Comparison of ENCODE assay signal across 29 cellular contexts in genomic region chr4:164924670-164925238, GRCh38. TPM values are rescaled to one million over a fixed set of nuclear protein-coding genes. Genes with fewer than 3 reads are reported as not detected.
DNase-seq lines count a peak whose midpoint lies in the region; ATAC-seq, FAIRE-seq and TF ChIP-seq lines count a peak whose summit lies in the region.
"Had no signal": no experiment of that assay in that cellular context is flagged by ENCODE, and none has a peak within 500 bp of the region (broad histone marks: within the 10 kb centered on the region; RNA-seq: fewer than 3 reads in every experiment).

No MANE protein-coding gene starts in this region.

- no peaks in the 10 kb centered on the region for H4K20me1 ChIP-seq in astrocyte (ENCODE audit: insufficient read depth, low read length)

- no peaks in the 10 kb centered on the region for H3K27me3 Mint-ChIP-seq in astrocyte (ENCODE audit: low read depth, unreplicated experiment)
- H3K27me3 Mint-ChIP-seq in activated naive CD8-positive, alpha-beta T cell treated with anti-CD3 and anti-CD28 coated beads, Interleukin-2, amount 50 U/mL, for 24 hours, result peaks cover 2% of the 10 kb centered on the region
- H3K27me3 Mint-ChIP-seq: activated CD4-positive, alpha-beta T cell treated with anti-CD3 and anti-CD28 coated beads, Interleukin-2, amount 10 ng/mL, durations not matched to agents 7 days and 5 days; activated CD8-positive, alpha-beta memory T cell treated with anti-CD3 and anti-CD28 coated beads, Interleukin-2, amount 10 ng/mL, durations not matched to agents 7 days and 5 days; dendritic cell treated with granulocyte-macrophage colony-stimulating factor and Interleukin-4, amounts not matched to agents 40 ng/mL and 50 ng/mL, for 4 days; type B pancreatic cell had no signal

- no peak overlapping the region for H3K4me3 Mint-ChIP-seq in astrocyte (ENCODE audit: unreplicated experiment)
- no peak overlapping the region for H3K4me3 Mint-ChIP-seq in activated naive CD8-positive, alpha-beta T cell treated with anti-CD3 and anti-CD28 coated beads, Interleukin-2, amount 50 U/mL, for 24 hours
- H3K4me3 Mint-ChIP-seq: activated CD4-positive, alpha-beta T cell treated with anti-CD3 and anti-CD28 coated beads, Interleukin-2, amount 10 ng/mL, durations not matched to agents 7 days and 5 days; activated CD8-positive, alpha-beta memory T cell treated with anti-CD3 and anti-CD28 coated beads, Interleukin-2, amount 10 ng/mL, durations not matched to agents 7 days and 5 days; activated naive CD4-positive, alpha-beta T cell treated with anti-CD3 and anti-CD28 coated beads for 36 hours; activated T-cell treated with anti-CD3 and anti-CD28 coated beads, Interleukin-2, amount 50 U/mL, for 72 hours; dendritic cell treated with granulocyte-macrophage colony-stimulating factor and Interleukin-4, amounts not matched to agents 40 ng/mL and 50 ng/mL, for 4 days; H9; natural killer cell treated with Interleukin-12 subunit alpha and Interleukin-12 subunit beta and Interleukin-15 and Interleukin-18, amount 100 ng/mL, for 72 hours; type B pancreatic cell had no signal

- H3K27me3 ChIP-seq in astrocyte (ENCODE audit: insufficient read depth, low read length), result no peaks in the 10 kb centered on the region
- H3K27me3 ChIP-seq: cardiac muscle cell had no signal

- H3K9me3 Mint-ChIP-seq in astrocyte (ENCODE audit: unreplicated experiment), result no peaks in the 10 kb centered on the region
- H3K9me3 Mint-ChIP-seq in activated naive CD8-positive, alpha-beta T cell treated with anti-CD3 and anti-CD28 coated beads, Interleukin-2, amount 50 U/mL, for 24 hours, result no peaks in the 10 kb centered on the region
- H3K9me3 Mint-ChIP-seq: activated naive CD4-positive, alpha-beta T cell treated with anti-CD3 and anti-CD28 coated beads for 36 hours; H9; natural killer cell treated with Interleukin-12 subunit alpha and Interleukin-12 subunit beta and Interleukin-15 and Interleukin-18, amount 100 ng/mL, for 72 hours had no signal

- H3K9me3 ChIP-seq in astrocyte (ENCODE audit: insufficient read depth, low read depth, low read length), result peaks cover 2% of the 10 kb centered on the region

- H3K36me3 ChIP-seq in astrocyte (ENCODE audit: insufficient read depth, low read length), result no peaks in the 10 kb centered on the region
- H3K36me3 ChIP-seq: cardiac muscle cell had no signal

- peak overlapping the region; percentile 72 for H3K27ac Mint-ChIP-seq in astrocyte (ENCODE audit: unreplicated experiment)
- no peak overlapping the region for H3K27ac Mint-ChIP-seq in activated naive CD8-positive, alpha-beta T cell treated with anti-CD3 and anti-CD28 coated beads, Interleukin-2, amount 50 U/mL, for 24 hours
- H3K27ac Mint-ChIP-seq: activated CD4-positive, alpha-beta T cell treated with anti-CD3 and anti-CD28 coated beads, Interleukin-2, amount 10 ng/mL, durations not matched to agents 7 days and 5 days; activated CD8-positive, alpha-beta memory T cell treated with anti-CD3 and anti-CD28 coated beads, Interleukin-2, amount 10 ng/mL, durations not matched to agents 7 days and 5 days; activated naive CD4-positive, alpha-beta T cell treated with anti-CD3 and anti-CD28 coated beads for 36 hours; activated T-cell treated with anti-CD3 and anti-CD28 coated beads, Interleukin-2, amount 50 U/mL, for 72 hours; dendritic cell treated with granulocyte-macrophage colony-stimulating factor and Interleukin-4, amounts not matched to agents 40 ng/mL and 50 ng/mL, for 4 days; H9; natural killer cell treated with Interleukin-12 subunit alpha and Interleukin-12 subunit beta and Interleukin-15 and Interleukin-18, amount 100 ng/mL, for 72 hours; type B pancreatic cell had no signal

- TF ChIP-seq POLR2A in GM18505 (IDR thresholded peaks at IDR 0.05; ENCODE audit: borderline replicate concordance, extremely low read depth, insufficient read depth, insufficient read length), result no peak

- TF ChIP-seq CTCF in astrocyte (IDR thresholded peaks at IDR 0.05; ENCODE audit: insufficient read depth, low read depth, low read length), result no peak
- no peak for TF ChIP-seq CTCF in GM20000 (IDR thresholded peaks at IDR 0.05; ENCODE audit: extremely low read depth, missing control alignments)

- no peak overlapping the region for H3K4me3 ChIP-seq in astrocyte (ENCODE audit: insufficient read depth, low read depth, low read length)
- H3K4me3 ChIP-seq: cardiac muscle cell, skin epidermis had no signal

- no peak overlapping the region for H3K4me2 ChIP-seq in astrocyte (ENCODE audit: low read length)

- peaks cover 11% of the 10 kb centered on the region for H3K4me1 Mint-ChIP-seq in astrocyte (ENCODE audit: low read depth, unreplicated experiment)
- H3K4me1 Mint-ChIP-seq in activated naive CD8-positive, alpha-beta T cell treated with anti-CD3 and anti-CD28 coated beads, Interleukin-2, amount 50 U/mL, for 24 hours, result no peaks in the 10 kb centered on the region
- H3K4me1 Mint-ChIP-seq: activated CD4-positive, alpha-beta T cell treated with anti-CD3 and anti-CD28 coated beads, Interleukin-2, amount 10 ng/mL, durations not matched to agents 7 days and 5 days; activated CD8-positive, alpha-beta memory T cell treated with anti-CD3 and anti-CD28 coated beads, Interleukin-2, amount 10 ng/mL, durations not matched to agents 7 days and 5 days; H9 had no signal

- no peak for FAIRE-seq in astrocyte (lab: Jason Lieb, UNC)
- FAIRE-seq: endometrium, keratinocyte had no signal

- no peak for DNase-seq in astrocyte (ENCODE audit: low read depth)
- no peak for DNase-seq in foreskin melanocyte
- DNase-seq in GM20000 (ENCODE audit: low spot score), result no peak
- no peak for DNase-seq in activated naive CD8-positive, alpha-beta T cell treated with anti-CD3 and anti-CD28 coated beads, Interleukin-2, amount 50 U/mL, for 24 hours
- DNase-seq: activated CD4-positive, alpha-beta T cell treated with anti-CD3 and anti-CD28 coated beads, Interleukin-2, amount 10 ng/mL, durations not matched to agents 7 days and 5 days; activated CD8-positive, alpha-beta memory T cell treated with anti-CD3 and anti-CD28 coated beads, Interleukin-2, amount 10 ng/mL, durations not matched to agents 7 days and 5 days; activated naive CD4-positive, alpha-beta T cell treated with anti-CD3 and anti-CD28 coated beads for 36 hours; activated T-cell treated with anti-CD3 and anti-CD28 coated beads, Interleukin-2, amount 50 U/mL, for 72 hours; DMS 273 treated with DMSO at 0.1 percent for 48 hours; H9; midbrain; NCI-H1092 treated with DMSO at 0.1 percent for 48 hours; NCI-H2029; NCI-H69; T1000 had no signal

- H3K36me3 Mint-ChIP-seq in astrocyte (ENCODE audit: low read depth, unreplicated experiment), result no peaks in the 10 kb centered on the region
- no peaks in the 10 kb centered on the region for H3K36me3 Mint-ChIP-seq in activated naive CD8-positive, alpha-beta T cell treated with anti-CD3 and anti-CD28 coated beads, Interleukin-2, amount 50 U/mL, for 24 hours (ENCODE audit: low read depth)
- H3K36me3 Mint-ChIP-seq: activated CD8-positive, alpha-beta memory T cell treated with anti-CD3 and anti-CD28 coated beads, Interleukin-2, amount 10 ng/mL, durations not matched to agents 7 days and 5 days; natural killer cell treated with Interleukin-12 subunit alpha and Interleukin-12 subunit beta and Interleukin-15 and Interleukin-18, amount 100 ng/mL, for 72 hours; type B pancreatic cell had no signal

- H3K79me2 ChIP-seq in astrocyte (ENCODE audit: insufficient read depth, low read length), result no peaks in the 10 kb centered on the region

- no peaks in the 10 kb centered on the region for H3K4me1 ChIP-seq in astrocyte (ENCODE audit: insufficient read depth, low read length)

- ATAC-seq in GM18520 (IDR thresholded peaks at IDR 0.05; ENCODE audit: unreplicated experiment), result peak; percentile 45
- peak; percentile 83 for ATAC-seq in GM21423 (IDR thresholded peaks at IDR 0.05; ENCODE audit: unreplicated experiment)
- ATAC-seq in HG03354 (IDR thresholded peaks at IDR 0.05; ENCODE audit: poor library complexity, severe bottlenecking, unreplicated experiment), result peak; percentile 70
- no peak for ATAC-seq in GM18505 (IDR thresholded peaks at IDR 0.05; ENCODE audit: unreplicated experiment)
- ATAC-seq in activated naive CD8-positive, alpha-beta T cell treated with anti-CD3 and anti-CD28 coated beads, Interleukin-2, amount 50 U/mL, for 24 hours, result no peak
- ATAC-seq: activated CD8-positive, alpha-beta memory T cell treated with anti-CD3 and anti-CD28 coated beads, Interleukin-2, amount 10 ng/mL, durations not matched to agents 7 days and 5 days; activated T-cell treated with anti-CD3 and anti-CD28 coated beads, Interleukin-2, amount 50 U/mL, for 72 hours; natural killer cell treated with Interleukin-12 subunit alpha and Interleukin-12 subunit beta and Interleukin-15 and Interleukin-18, amount 100 ng/mL, for 72 hours had no signal

- no peak overlapping the region for H3K27ac ChIP-seq in astrocyte (ENCODE audit: low read depth, low read length)
- H3K27ac ChIP-seq: cardiac muscle cell, skin epidermis had no signal

- H3K9ac ChIP-seq in astrocyte (ENCODE audit: low read length), result no peak overlapping the region

- H2AFZ ChIP-seq in astrocyte (ENCODE audit: low read depth, low read length), result no peak overlapping the region

RNA-seq across cellular contexts. Expression of gene APELA, which starts 47.8 kb away (rescaled TPM):
- total RNA-seq in astrocyte, result 0.30 and 0.89 TPM in 2 replicates
- total RNA-seq: activated CD4-positive, alpha-beta T cell treated with anti-CD3 and anti-CD28 coated beads, Interleukin-2, amount 10 ng/mL, durations not matched to agents 7 days and 5 days; activated CD8-positive, alpha-beta memory T cell treated with anti-CD3 and anti-CD28 coated beads, Interleukin-2, amount 10 ng/mL, durations not matched to agents 7 days and 5 days; activated naive CD4-positive, alpha-beta T cell treated with anti-CD3 and anti-CD28 coated beads for 36 hours; activated T-cell treated with anti-CD3 and anti-CD28 coated beads, Interleukin-2, amount 50 U/mL, for 72 hours; fibroblast of lung; glomerular endothelial cell; natural killer cell treated with Interleukin-12 subunit alpha and Interleukin-12 subunit beta and Interleukin-15 and Interleukin-18, amount 100 ng/mL, for 72 hours; osteoblast had no signal

RNA-seq across cellular contexts. Expression of gene TRIM61, which starts 52.7 kb away (rescaled TPM):
- total RNA-seq in astrocyte, result 1.4 and 2.2 TPM in 2 replicates
- total RNA-seq: glomerular endothelial cell had no signal

Comparison
In these comparisons a context has a peak if more than half of its experiments do, and no peak if none do; other contexts are left out.
1. ATAC-seq: peak in GM18520 (single experiment), GM21423 (single experiment) and HG03354 (single experiment); none in GM18505 (single experiment) and activated naive CD8-positive, alpha-beta T cell treated with anti-CD3 and anti-CD28 coated beads, Interleukin-2, amount 50 U/mL, for 24 hours (single experiment).